In genomic region chr6:43995137-43995536, GRCh38 we compare ENCODE assay signal across 23 cellular contexts.
DNase-seq lines count a peak whose midpoint lies in the region; ATAC-seq and TF ChIP-seq lines count a peak whose summit lies in the region.
"Had no signal": no experiment of that assay in that cellular context is flagged by ENCODE, and none has a peak within 500 bp of the region (broad histone marks: within the 10 kb centered on the region; RNA-seq: fewer than 3 reads in every experiment).

No MANE protein-coding gene starts in this region.

- H3K4me3 ChIP-seq in endodermal cell (ENCODE audit: low read length) (no peak overlapping the region), psoas muscle (no peak overlapping the region), upper lobe of right lung (no peak overlapping the region)
- H3K4me3 ChIP-seq: GM23248 had no signal

- WGBS in endodermal cell (ENCODE audit: insufficient coverage in 1 of 2, insufficient read length in 1 of 2), 2 experiments, result 90 to 96% methylated on average over 1 to 3 of the region's 3 CpGs
- 88 to 97% (median 92%) methylated on average over 3 of the region's 3 CpGs for WGBS in psoas muscle, 3 donors

- H3K27me3 Mint-ChIP-seq in endodermal cell (ENCODE audit: insufficient read depth), result peaks cover 2% of the 10 kb centered on the region

- H3K27ac Mint-ChIP-seq in endodermal cell, result no peak overlapping the region
- H3K27ac Mint-ChIP-seq: H9 had no signal

- peaks cover 25% of the 10 kb centered on the region for H3K9me3 Mint-ChIP-seq in endodermal cell

- H3K4me1 Mint-ChIP-seq in endodermal cell, result peaks cover 24% of the 10 kb centered on the region

- no peaks in the 10 kb centered on the region for H3K27me3 ChIP-seq in endodermal cell (ENCODE audit: control insufficient read depth, insufficient read depth, low read length, poor library complexity, severe bottlenecking)
- H3K27me3 ChIP-seq in psoas muscle (ENCODE audit: insufficient read depth in 3 of 3, low read length in 2 of 3), result no peaks in the 10 kb centered on the region
- no peaks in the 10 kb centered on the region for H3K27me3 ChIP-seq in upper lobe of right lung

- peaks cover 4% of the 10 kb centered on the region for H3K36me3 ChIP-seq in endodermal cell (ENCODE audit: control insufficient read depth, insufficient read depth, low read length)
- H3K36me3 ChIP-seq in psoas muscle (ENCODE audit: insufficient read depth in 1 of 2, low read depth in 1 of 2), result no peaks in the 10 kb centered on the region
- H3K36me3 ChIP-seq in upper lobe of right lung, result no peaks in the 10 kb centered on the region

- no peak for ATAC-seq in psoas muscle
- ATAC-seq in upper lobe of right lung, result no peak

- H3K9me3 ChIP-seq in endodermal cell (ENCODE audit: control insufficient read depth, low read length), result peaks cover 33% of the 10 kb centered on the region
- no peaks in the 10 kb centered on the region for H3K9me3 ChIP-seq in psoas muscle
- no peaks in the 10 kb centered on the region for H3K9me3 ChIP-seq in upper lobe of right lung

- H3K27ac ChIP-seq in endodermal cell (ENCODE audit: low read depth, low read length) (no peak overlapping the region), psoas muscle (peak overlapping the region; percentile 94), upper lobe of right lung (no peak overlapping the region)

- intact Hi-C loops in psoas muscle (cut with DNase I) (no loop called here), upper lobe of right lung (cut with DNase I) (no loop called here)

- H3K4me3 Mint-ChIP-seq in endodermal cell, result no peak overlapping the region
- H3K4me3 Mint-ChIP-seq: H9 had no signal

- TF ChIP-seq CTCF in endodermal cell (conservative IDR thresholded peaks at IDR 0.05) (no peak), psoas muscle (IDR thresholded peaks at IDR 0.05) (no peak), upper lobe of right lung (IDR thresholded peaks at IDR 0.05) (no peak), GM13977 (IDR thresholded peaks at IDR 0.05; ENCODE audit: extremely low read depth, insufficient read depth, missing control alignments) (no peak)

- peak; percentile 38 for DNase-seq in activated effector memory CD4-positive, alpha-beta T cell treated with anti-CD3 and anti-CD28 coated beads, Interleukin-2, amount 50 U/mL, for 16 hours
- no peak for DNase-seq in activated effector memory CD4-positive, alpha-beta T cell treated with Interleukin-2 at 50 U/mL for 16 hours
- DNase-seq in endodermal cell (peak; percentile 34), psoas muscle (no peak), upper lobe of right lung (peak; percentile 25), epidermal melanocyte (ENCODE audit: insufficient read length, low spot score) (no peak), GM13977 (ENCODE audit: low spot score) (no peak), Ammon's horn (ENCODE audit: low spot score) (no peak)
- DNase-seq: 8988T, ACHN, Calu3, GM23248, H9, KBM-7, MV-4-11, NCI-H1105, NCI-H1436 treated with DMSO at 0.1 percent for 48 hours, NCI-H187 treated with DMSO at 0.1 percent for 48 hours, NCI-H2171 treated with DMSO at 0.1 percent for 48 hours, NCI-H345, NCI-H510A treated with DMSO at 0.1 percent for 48 hours, NCI-H774, SHP77 had no signal

- no peak overlapping the region for H3K9ac ChIP-seq in endodermal cell (ENCODE audit: extremely low read depth, low read length, poor library complexity, severe bottlenecking)
- H3K9ac ChIP-seq: GM23248 had no signal

- in situ Hi-C loops in GM13977 (cut with MboI; ENCODE audit: low pct_unique_long_range_greater_than_20kb, low sequenced_read_pairs, unreplicated experiment), result no loop called here

- peaks cover 10% of the 10 kb centered on the region for H3K36me3 Mint-ChIP-seq in endodermal cell (ENCODE audit: low read depth)

- H3K4me1 ChIP-seq in endodermal cell (ENCODE audit: control insufficient read depth, insufficient read depth, low read length) (peaks cover 17% of the 10 kb centered on the region), psoas muscle (peaks cover 44% of the 10 kb centered on the region), upper lobe of right lung (no peaks in the 10 kb centered on the region)

Comparison
In these comparisons a context has a peak if more than half of its experiments do, and no peak if none do; other contexts are left out.
1. DNase-seq: peak in activated effector memory CD4-positive, alpha-beta T cell treated with anti-CD3 and anti-CD28 coated beads, Interleukin-2, amount 50 U/mL, for 16 hours (single experiment), endodermal cell (single experiment) and upper lobe of right lung (single experiment); none in activated effector memory CD4-positive, alpha-beta T cell treated with Interleukin-2 at 50 U/mL for 16 hours (single experiment), psoas muscle (0 of 2), epidermal melanocyte (single experiment), GM13977 (single experiment) and Ammon's horn (single experiment).